In the genomic region with DNA sequence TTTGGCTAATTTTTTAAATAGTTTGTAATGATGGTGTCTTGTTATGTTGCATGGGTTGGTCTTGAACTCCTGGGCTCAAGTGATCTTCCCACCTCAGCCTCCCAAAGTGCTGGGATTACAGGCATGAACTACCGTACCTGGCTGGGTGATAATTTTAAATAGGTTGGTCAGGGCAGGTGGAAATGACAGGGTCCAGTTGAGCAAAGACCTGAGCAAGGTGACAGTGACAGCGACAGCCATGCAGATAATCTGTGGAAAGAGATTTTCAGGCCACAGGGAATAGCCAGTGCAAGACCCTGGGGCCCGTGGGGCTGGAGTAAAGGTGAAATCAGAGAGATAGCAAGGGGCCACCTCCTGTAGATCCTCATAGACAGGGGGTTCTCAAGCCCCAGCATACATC, we compare ENCODE assay signal across 25 cellular contexts. TPM values are rescaled to one million over a fixed set of nuclear protein-coding genes. Genes with fewer than 3 reads are reported as not detected.
"Had no signal": no experiment of that assay in that cellular context is flagged by ENCODE, and none has a peak within 500 bp of the region (broad histone marks: within the 10 kb centered on the region; RNA-seq: fewer than 3 reads in every experiment).

No MANE protein-coding gene starts in this region.

- H3K27ac ChIP-seq: heart left ventricle, lower lobe of right lung, parathyroid adenoma, psoas muscle, right lobe of liver, suprapubic skin, thoracic aorta, tibial artery, upper lobe of right lung had no signal

- H3K36me3 ChIP-seq: right lobe of liver had no signal

- H3K27me3 ChIP-seq: heart left ventricle, right lobe of liver, suprapubic skin, tibial artery, upper lobe of right lung had no signal

- H3K4me3 Mint-ChIP-seq: immature natural killer cell; naive thymus-derived CD8-positive, alpha-beta T cell; stimulated activated naive B cell treated with anti-CD40 and anti-IgM and Interleukin-4, amounts not matched to agents 10 μg/mL and 1 μg/mL and 100 μg/mL, for 72 hours had no signal

- H3K4me1 ChIP-seq: psoas muscle, right lobe of liver had no signal

- H3K9me3 Mint-ChIP-seq: immature natural killer cell; nephron; stimulated activated naive B cell treated with anti-CD40 and anti-IgM and Interleukin-4, amounts not matched to agents 10 μg/mL and 1 μg/mL and 100 μg/mL, for 72 hours had no signal

- DNase-seq: heart left ventricle; hypothalamus; immature natural killer cell; kidney; left colon; lower lobe of right lung; mammary epithelial cell; mesenchymal stem cell; naive thymus-derived CD8-positive, alpha-beta T cell; psoas muscle; stimulated activated CD4-positive, alpha-beta T cell treated with anti-CD3 and anti-CD28 coated beads, Interleukin-12 subunit alpha, Interleukin-12 subunit beta, amount 100 ng/mL, for 4 hours; stimulated activated CD4-positive, alpha-beta T cell treated with anti-CD3 and anti-CD28 coated beads, Interleukin-15, amount 100 ng/mL, for 24 hours; stimulated activated CD4-positive, alpha-beta T cell treated with anti-CD3 and anti-CD28 coated beads, Interleukin-4, amount 100 ng/mL, for 1 hour; stimulated activated naive B cell treated with anti-CD40 and anti-IgM and Interleukin-4, amounts not matched to agents 10 μg/mL and 1 μg/mL and 100 μg/mL, for 72 hours; stimulated activated naive CD8-positive, alpha-beta T cell treated with anti-CD3 and anti-CD28 coated beads, Interleukin-15, Interleukin-2, amounts not matched to agents 100 U/mL and 50 U/mL, for 24 hours; tibial artery; trophoblast cell; upper lobe of right lung had no signal

- H3K4me1 Mint-ChIP-seq: stimulated activated naive B cell treated with anti-CD40 and anti-IgM and Interleukin-4, amounts not matched to agents 10 μg/mL and 1 μg/mL and 100 μg/mL, for 72 hours had no signal

- H3K9me3 ChIP-seq: heart left ventricle, lower lobe of right lung, psoas muscle, right lobe of liver, suprapubic skin, thoracic aorta, tibial artery, upper lobe of right lung had no signal

- H3K27ac Mint-ChIP-seq: immature natural killer cell; nephron; stimulated activated naive B cell treated with anti-CD40 and anti-IgM and Interleukin-4, amounts not matched to agents 10 μg/mL and 1 μg/mL and 100 μg/mL, for 72 hours had no signal

- H3K4me3 ChIP-seq: heart left ventricle, lower lobe of right lung, psoas muscle, right lobe of liver, suprapubic skin, thoracic aorta, tibial artery, upper lobe of right lung had no signal

- ATAC-seq: heart left ventricle; left colon; lower lobe of right lung; naive thymus-derived CD8-positive, alpha-beta T cell; psoas muscle; right lobe of liver; stimulated activated naive B cell treated with anti-CD40 and anti-IgM and Interleukin-4, amounts not matched to agents 10 μg/mL and 1 μg/mL and 100 μg/mL, for 72 hours; stimulated activated naive CD8-positive, alpha-beta T cell treated with anti-CD3 and anti-CD28 coated beads, Interleukin-15, Interleukin-2, amounts not matched to agents 100 U/mL and 50 U/mL, for 24 hours; upper lobe of right lung had no signal

- H3K36me3 Mint-ChIP-seq: naive thymus-derived CD8-positive, alpha-beta T cell; stimulated activated naive B cell treated with anti-CD40 and anti-IgM and Interleukin-4, amounts not matched to agents 10 μg/mL and 1 μg/mL and 100 μg/mL, for 72 hours had no signal

RNA-seq across cellular contexts. Expression of a gene that starts 27.2 kb away (rescaled TPM):
- total RNA-seq: kidney; lower lobe of right lung; naive thymus-derived CD8-positive, alpha-beta T cell; right lobe of liver had no signal

RNA-seq across cellular contexts. Expression of a gene that starts 50.0 kb away (rescaled TPM):
- total RNA-seq: mammary epithelial cell, osteoblast, skeletal muscle tissue had no signal

RNA-seq across cellular contexts. Expression of a gene that starts 55.1 kb away (rescaled TPM):
- total RNA-seq: naive thymus-derived CD8-positive, alpha-beta T cell had no signal
